20 cellular contexts compared by ENCODE assay signal in the genomic region with DNA sequence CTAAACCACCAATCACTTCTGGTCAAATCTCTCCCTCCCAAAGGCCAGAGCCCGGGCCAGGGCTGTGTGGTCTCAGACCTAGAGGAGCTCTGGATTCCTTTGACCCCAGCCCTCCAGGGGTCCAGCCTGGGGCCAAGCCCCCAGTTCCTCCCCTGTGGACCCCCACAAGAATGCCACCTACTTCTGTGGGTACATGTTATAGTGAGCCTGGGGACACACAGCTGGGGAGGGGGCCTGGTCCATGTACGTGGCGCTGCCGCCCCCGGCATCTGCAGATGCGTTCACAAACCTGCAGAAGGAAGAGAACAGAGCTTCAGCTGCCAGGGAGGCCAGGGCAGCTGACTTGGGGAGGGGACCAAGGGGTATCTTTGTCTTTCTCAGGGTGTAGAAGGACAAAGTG. TPM values are rescaled to one million over a fixed set of nuclear protein-coding genes. Genes with fewer than 3 reads are reported as not detected.
"Had no signal": no experiment of that assay in that cellular context is flagged by ENCODE, and none has a peak within 500 bp of the region (broad histone marks: within the 10 kb centered on the region; RNA-seq: fewer than 3 reads in every experiment).

No MANE protein-coding gene starts in this region.

- H3K4me1 ChIP-seq: breast epithelium had no signal

- H3K9me3 Mint-ChIP-seq: stimulated activated naive CD8-positive, alpha-beta T cell treated with anti-CD3 and anti-CD28 coated beads, Interleukin-15, Interleukin-2, amounts not matched to agents 100 ng/mL and 50 ng/mL, for 24 hours had no signal

- H3K9me3 ChIP-seq: breast epithelium, neutrophil had no signal

- H3K4me3 ChIP-seq: breast epithelium had no signal

- H3K4me3 Mint-ChIP-seq: activated naive CD8-positive, alpha-beta T cell; stimulated activated naive CD8-positive, alpha-beta T cell treated with anti-CD3 and anti-CD28 coated beads, Interleukin-15, Interleukin-2, amounts not matched to agents 100 ng/mL and 50 ng/mL, for 24 hours had no signal

- ATAC-seq: Right ventricle myocardium inferior, SK-N-SH treated with all-trans-retinoic acid at 6 μM for 48 hours had no signal

- DNase-seq: activated CD8-positive, alpha-beta memory T cell treated with anti-CD3 and anti-CD28 coated beads for 24 hours; aorta; erythroblast; islet precursor cell; stimulated activated CD4-positive, alpha-beta T cell treated with anti-CD3 and anti-CD28 coated beads, Interleukin-2, amount 100 ng/mL, for 48 hours; T-helper 1 cell; T1000 had no signal

- H3K27me3 Mint-ChIP-seq: activated naive CD8-positive, alpha-beta T cell; stimulated activated naive CD8-positive, alpha-beta T cell treated with anti-CD3 and anti-CD28 coated beads, Interleukin-15, Interleukin-2, amounts not matched to agents 100 ng/mL and 50 ng/mL, for 24 hours had no signal

- H3K36me3 ChIP-seq: breast epithelium had no signal

- H3K27me3 ChIP-seq: breast epithelium, neutrophil had no signal

- H3K27ac ChIP-seq: breast epithelium, neutrophil had no signal

- H3K27ac Mint-ChIP-seq: stimulated activated naive CD8-positive, alpha-beta T cell treated with anti-CD3 and anti-CD28 coated beads, Interleukin-15, Interleukin-2, amounts not matched to agents 100 ng/mL and 50 ng/mL, for 24 hours had no signal

RNA-seq across cellular contexts. Expression of a gene that starts 16.9 kb away (rescaled TPM):
- total RNA-seq: aorta, breast epithelium, chondrocyte, dermis microvascular lymphatic vessel endothelial cell, left lobe of liver, lung microvascular endothelial cell, Right ventricle myocardium inferior, skeletal muscle tissue, temporal lobe, ureter had no signal
- polyA plus RNA-seq: aorta had no signal

RNA-seq across cellular contexts. Expression of a gene that starts 21.2 kb away (rescaled TPM):
- total RNA-seq: chondrocyte, left lobe of liver, skeletal muscle tissue had no signal
- polyA plus RNA-seq: aorta had no signal
